ENCODE assay signal across 15 cellular contexts in genomic region chr15:76730262-76730661, GRCh38.
DNase-seq lines count a peak whose midpoint lies in the region; ATAC-seq, FAIRE-seq and TF ChIP-seq lines count a peak whose summit lies in the region.
"Had no signal": no experiment of that assay in that cellular context is flagged by ENCODE, and none has a peak within 500 bp of the region (broad histone marks: within the 10 kb centered on the region; RNA-seq: fewer than 3 reads in every experiment).

No MANE protein-coding gene starts in this region.

- H3K4me2 ChIP-seq in astrocyte (ENCODE audit: low read length) = no peak overlapping the region
- H3K4me2 ChIP-seq: BLaER1 had no signal

- H3K9me3 Mint-ChIP-seq in astrocyte (ENCODE audit: unreplicated experiment) = peaks cover 2% of the 10 kb centered on the region
- peaks cover 2% of the 10 kb centered on the region for H3K9me3 Mint-ChIP-seq in natural killer cell treated with Interleukin-12 subunit alpha and Interleukin-12 subunit beta and Interleukin-15 and Interleukin-18, amount 100 ng/mL, for 72 hours

- H3K4me1 Mint-ChIP-seq in astrocyte (ENCODE audit: low read depth, unreplicated experiment) = no peaks in the 10 kb centered on the region
- peaks cover 6 to 11% of the 10 kb centered on the region in 2 donors for H3K4me1 Mint-ChIP-seq in natural killer cell treated with Interleukin-12 subunit alpha and Interleukin-12 subunit beta and Interleukin-15 and Interleukin-18, amount 100 ng/mL, for 72 hours (ENCODE audit: low read depth in 2 of 2)

- no peak overlapping the region for H3K4me3 Mint-ChIP-seq in astrocyte (ENCODE audit: unreplicated experiment)
- no peak overlapping the region for H3K4me3 Mint-ChIP-seq in natural killer cell treated with Interleukin-12 subunit alpha and Interleukin-12 subunit beta and Interleukin-15 and Interleukin-18, amount 100 ng/mL, for 72 hours

- H3K9ac ChIP-seq in astrocyte (ENCODE audit: low read length) = no peak overlapping the region
- H3K9ac ChIP-seq: BLaER1 had no signal

- H3K9me3 ChIP-seq in astrocyte (ENCODE audit: insufficient read depth, low read depth, low read length) (no peaks in the 10 kb centered on the region), small intestine (ENCODE audit: control insufficient read depth, low read depth) (no peaks in the 10 kb centered on the region), aorta (ENCODE audit: control insufficient read depth, low read length) (no peaks in the 10 kb centered on the region)

- peaks cover 6% of the 10 kb centered on the region for H3K36me3 Mint-ChIP-seq in astrocyte (ENCODE audit: low read depth, unreplicated experiment)
- H3K36me3 Mint-ChIP-seq in natural killer cell treated with Interleukin-12 subunit alpha and Interleukin-12 subunit beta and Interleukin-15 and Interleukin-18, amount 100 ng/mL, for 72 hours = peaks cover 30% of the 10 kb centered on the region

- TF ChIP-seq CTCF in astrocyte (IDR thresholded peaks at IDR 0.05; ENCODE audit: insufficient read depth, low read depth, low read length) (no peak), fibroblast of mammary gland (conservative IDR thresholded peaks at IDR 0.05; ENCODE audit: control insufficient read depth, insufficient read depth, low read depth, low read length) (no peak)

- H3K27me3 ChIP-seq in astrocyte (ENCODE audit: insufficient read depth, low read length) (no peaks in the 10 kb centered on the region), small intestine (ENCODE audit: control insufficient read depth in 2 of 2, insufficient read depth in 2 of 2, low read length in 2 of 2) (no peaks in the 10 kb centered on the region), aorta (ENCODE audit: control insufficient read depth in 1 of 2, insufficient read depth in 2 of 2, low read length in 1 of 2) (no peaks in the 10 kb centered on the region)
- H3K27me3 ChIP-seq: BLaER1 had no signal

- no peaks in the 10 kb centered on the region for H3K27me3 Mint-ChIP-seq in astrocyte (ENCODE audit: low read depth, unreplicated experiment)
- no peaks in the 10 kb centered on the region for H3K27me3 Mint-ChIP-seq in natural killer cell treated with Interleukin-12 subunit alpha and Interleukin-12 subunit beta and Interleukin-15 and Interleukin-18, amount 100 ng/mL, for 72 hours

- H2AFZ ChIP-seq in astrocyte (ENCODE audit: low read depth, low read length) = no peak overlapping the region

- no peak for ATAC-seq in aorta (ENCODE audit: low FRiP score)
- no peak for ATAC-seq in natural killer cell treated with Interleukin-12 subunit alpha and Interleukin-12 subunit beta and Interleukin-15 and Interleukin-18, amount 100 ng/mL, for 72 hours

- no peak overlapping the region for H3K4me3 ChIP-seq in astrocyte (ENCODE audit: insufficient read depth, low read depth, low read length)
- no peak overlapping the region for H3K4me3 ChIP-seq in fibroblast of mammary gland (ENCODE audit: control insufficient read depth, low read depth, low read length)
- H3K4me3 ChIP-seq in small intestine (ENCODE audit: low read depth in 1 of 2, low read length in 2 of 2) = no peak overlapping the region
- no peak overlapping the region for H3K4me3 ChIP-seq in aorta (ENCODE audit: low read length in 2 of 2)
- H3K4me3 ChIP-seq: BLaER1 had no signal

- DNase-seq in EH (ENCODE audit: low read depth) (peak; percentile 15), astrocyte (ENCODE audit: low read depth) (peak; percentile 17), fibroblast of mammary gland (ENCODE audit: low read depth) (peak; percentile 1), small intestine (no peak), aorta (no peak)
- DNase-seq in natural killer cell treated with Interleukin-12 subunit alpha and Interleukin-12 subunit beta and Interleukin-15 and Interleukin-18, amount 100 ng/mL, for 72 hours (ENCODE audit: low spot score) = no peak
- no peak for DNase-seq in stimulated activated CD4-positive, alpha-beta T cell treated with anti-CD3 and anti-CD28 coated beads, Interleukin-15, amount 100 ng/mL, for 24 hours
- DNase-seq: Karpas-422, NCI-H1417, NCI-H2029 treated with DMSO at 0.1 percent for 48 hours, NCI-H526 treated with DMSO at 0.1 percent for 48 hours, OCI-M1, RPMI8226 had no signal

- H3K36me3 ChIP-seq in astrocyte (ENCODE audit: insufficient read depth, low read length) = no peaks in the 10 kb centered on the region
- H3K36me3 ChIP-seq in small intestine (ENCODE audit: control insufficient read depth in 2 of 2, insufficient read depth in 2 of 2, low read length in 2 of 2) = peaks cover 0 to 2% of the 10 kb centered on the region in 2 donors
- H3K36me3 ChIP-seq in aorta (ENCODE audit: control insufficient read depth in 1 of 2, insufficient read depth in 2 of 2, low read length in 1 of 2) = peaks cover 0 to 4% of the 10 kb centered on the region in 2 donors

- no peaks in the 10 kb centered on the region for H3K79me2 ChIP-seq in astrocyte (ENCODE audit: insufficient read depth, low read length)

- no peak overlapping the region for H3K27ac ChIP-seq in astrocyte (ENCODE audit: low read depth, low read length)
- no peak overlapping the region for H3K27ac ChIP-seq in small intestine (ENCODE audit: low read depth in 1 of 2, low read length in 1 of 2)
- peak overlapping the region in 1 of 2 donors; percentile 28 for H3K27ac ChIP-seq in aorta (ENCODE audit: low read depth in 1 of 2, low read length in 2 of 2)
- H3K27ac ChIP-seq: BLaER1 had no signal

- no peaks in the 10 kb centered on the region for H3K4me1 ChIP-seq in astrocyte (ENCODE audit: insufficient read depth, low read length)
- H3K4me1 ChIP-seq in small intestine (ENCODE audit: control insufficient read depth in 2 of 2, insufficient read depth in 1 of 2, low read depth in 1 of 2, low read length in 1 of 2) = no peaks in the 10 kb centered on the region
- no peaks in the 10 kb centered on the region for H3K4me1 ChIP-seq in aorta (ENCODE audit: control insufficient read depth in 1 of 2, insufficient read depth in 2 of 2, low read length in 2 of 2)
- H3K4me1 ChIP-seq: BLaER1 had no signal

- H4K20me1 ChIP-seq in astrocyte (ENCODE audit: insufficient read depth, low read length) = no peaks in the 10 kb centered on the region
- H4K20me1 ChIP-seq: BLaER1 had no signal

- FAIRE-seq in astrocyte (lab: Jason Lieb, UNC) (no peak), small intestine (lab: Jason Lieb, UNC) (peak; percentile 70)
- FAIRE-seq: H54 had no signal

- intact Hi-C loops in aorta (cut with DNase I) = no loop called here

- H3K27ac Mint-ChIP-seq in astrocyte (ENCODE audit: unreplicated experiment) = no peak overlapping the region
- peak overlapping the region in 1 of 2 donors; percentile 76 for H3K27ac Mint-ChIP-seq in natural killer cell treated with Interleukin-12 subunit alpha and Interleukin-12 subunit beta and Interleukin-15 and Interleukin-18, amount 100 ng/mL, for 72 hours

Comparison
In these comparisons a context has a peak if more than half of its experiments do, and no peak if none do; other contexts are left out.
1. DNase-seq: peak in EH (single experiment), astrocyte (single experiment) and fibroblast of mammary gland (single experiment); none in small intestine (single experiment), aorta (0 of 2), natural killer cell treated with Interleukin-12 subunit alpha and Interleukin-12 subunit beta and Interleukin-15 and Interleukin-18, amount 100 ng/mL, for 72 hours (single experiment) and stimulated activated CD4-positive, alpha-beta T cell treated with anti-CD3 and anti-CD28 coated beads, Interleukin-15, amount 100 ng/mL, for 24 hours (single experiment).